In genomic region chr3:177478170-177478859, GRCh38 we compare ENCODE assay signal across 11 cellular contexts.
DNase-seq lines count a peak whose midpoint lies in the region; ATAC-seq and TF ChIP-seq lines count a peak whose summit lies in the region.
"Had no signal": no experiment of that assay in that cellular context is flagged by ENCODE, and none has a peak within 500 bp of the region (broad histone marks: within the 10 kb centered on the region; RNA-seq: fewer than 3 reads in every experiment).

No MANE protein-coding gene starts in this region.

- in situ Hi-C loops in KBM-7 (cut with MboI; ENCODE audit: low pct_unique_long_range_greater_than_20kb, low sequenced_read_pairs) = no loop called here

- no peaks in the 10 kb centered on the region for H3K27me3 ChIP-seq in Peyer's patch
- no peaks in the 10 kb centered on the region for H3K27me3 ChIP-seq in BE2C
- H3K27me3 ChIP-seq: neural progenitor cell had no signal

- H3K4me3 ChIP-seq in Peyer's patch = no peak overlapping the region
- no peak overlapping the region for H3K4me3 ChIP-seq in BE2C (ENCODE audit: low read depth, low read length)
- H3K4me3 ChIP-seq: neural progenitor cell had no signal

- no peaks in the 10 kb centered on the region for H3K4me1 ChIP-seq in Peyer's patch
- H3K4me1 ChIP-seq in BE2C = peaks cover 16% of the 10 kb centered on the region

- no peak for TF ChIP-seq POLR2A in Peyer's patch (IDR thresholded peaks at IDR 0.05)

- H3K27ac ChIP-seq in Peyer's patch = peak overlapping the region in 3 of 4 donors; percentile 21 to 65 (median 23)
- H3K27ac ChIP-seq: neural progenitor cell had no signal

- TF ChIP-seq CTCF in Peyer's patch (IDR thresholded peaks at IDR 0.05) (no peak), omental fat pad (IDR thresholded peaks at IDR 0.05) (no peak), BE2C (IDR thresholded peaks at IDR 0.05; ENCODE audit: low read depth, low read length) (no peak)

- no peaks in the 10 kb centered on the region for H3K9me3 ChIP-seq in Peyer's patch
- H3K9me3 ChIP-seq in BE2C = no peaks in the 10 kb centered on the region

- H3K36me3 ChIP-seq in Peyer's patch (no peaks in the 10 kb centered on the region), BE2C (no peaks in the 10 kb centered on the region)
- H3K36me3 ChIP-seq: neural progenitor cell had no signal

- DNase-seq in AG20443 (ENCODE audit: low spot score) = peak; percentile 77
- no peak for DNase-seq in Peyer's patch
- DNase-seq in fibroblast of gingiva (ENCODE audit: low read depth) = peak; percentile 100
- DNase-seq in omental fat pad (ENCODE audit: low spot score) = no peak
- no peak for DNase-seq in BE2C
- no peak for DNase-seq in NCI-H2171 (lab: John Stamatoyannopoulos, UW)
- DNase-seq in nucleus accumbens (lab: John Stamatoyannopoulos, UW) = no peak
- DNase-seq in KBM-7 = no peak
- DNase-seq: DND-41, NCI-H446 treated with DMSO at 0.1 percent for 48 hours had no signal

- ATAC-seq in omental fat pad (ENCODE audit: low FRiP score) = peak; percentile 96

Comparison
In these comparisons a context has a peak if more than half of its experiments do, and no peak if none do; other contexts are left out.
1. DNase-seq: peak in AG20443 (single experiment) and fibroblast of gingiva (single experiment); none in Peyer's patch (0 of 3), omental fat pad (single experiment), BE2C (single experiment), NCI-H2171 (single experiment), nucleus accumbens (0 of 56) and KBM-7 (single experiment).